In the genomic region with DNA sequence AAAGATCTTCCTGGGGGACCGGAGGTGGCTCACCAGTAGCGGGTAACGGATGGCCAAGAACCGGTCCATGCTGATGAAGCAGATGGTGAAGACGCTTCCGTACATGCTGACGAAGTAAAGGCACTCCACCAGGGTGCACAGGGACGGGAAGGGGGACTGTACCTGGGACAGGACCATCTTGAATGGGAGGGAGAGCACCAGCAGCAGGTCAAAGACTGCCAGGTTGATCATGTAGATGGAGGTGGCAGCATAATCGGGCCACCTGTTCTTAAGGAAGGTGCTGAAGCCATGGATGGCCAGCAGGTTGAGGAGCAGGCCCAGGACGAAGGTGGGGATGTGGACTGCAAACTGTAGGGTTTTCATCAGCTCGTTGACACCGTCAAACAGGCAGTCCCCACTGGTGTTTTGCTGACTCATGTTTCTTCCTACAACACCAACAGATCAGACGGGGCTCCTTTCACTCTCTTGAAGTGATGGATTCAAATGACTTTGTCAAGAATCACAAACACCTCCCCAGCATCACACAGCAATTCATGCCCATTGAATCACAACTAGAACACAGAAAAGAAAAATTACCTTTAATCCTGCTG, we compare ENCODE assay signal across 22 cellular contexts. TPM values are rescaled to one million over a fixed set of nuclear protein-coding genes. Genes with fewer than 3 reads are reported as not detected.
DNase-seq lines count a peak whose midpoint lies in the region; ATAC-seq, FAIRE-seq and TF ChIP-seq lines count a peak whose summit lies in the region.
"Had no signal": no experiment of that assay in that cellular context is flagged by ENCODE, and none has a peak within 500 bp of the region (broad histone marks: within the 10 kb centered on the region; RNA-seq: fewer than 3 reads in every experiment).

No MANE protein-coding gene starts in this region.

- H2AK5ac ChIP-seq in neuronal stem cell (ENCODE audit: low read depth, low read length) = peak overlapping the region; percentile 13

- peaks cover 91% of the 10 kb centered on the region for H3K4me1 Mint-ChIP-seq in stimulated activated naive CD8-positive, alpha-beta T cell treated with anti-CD3 and anti-CD28 coated beads, Interleukin-15, amount 100 ng/mL, for 72 hours
- no peaks in the 10 kb centered on the region for H3K4me1 Mint-ChIP-seq in natural killer cell

- POLR2A ChIA-PET in K562 (lab: Yijun Ruan, JAX) = no interaction called here

- no peak overlapping the region for H3K14ac ChIP-seq in neuronal stem cell (ENCODE audit: low read length)

- TF ChIP-seq CTCF in K562 (IDR thresholded peaks at IDR 0.05 in 2 of 3, conservative IDR thresholded peaks at IDR 0.05 in 1 of 3; ENCODE audit: insufficient read depth in 2 of 3, low read depth in 1 of 3, low read length in 3 of 3) (no peak), natural killer cell (IDR thresholded peaks at IDR 0.05) (no peak)

- no peak for TF ChIP-seq POLR2A in K562 (conservative IDR thresholded peaks at IDR 0.05)

- BruUV-seq in K562 (replicated peaks; lab: Mats Ljungman, UMichigan) = no TSS peak

- H3K79me1 ChIP-seq in neuronal stem cell (ENCODE audit: low read depth, low read length) = no peaks in the 10 kb centered on the region

- 0 out of 2 replicates have a peak, but pooled peaks have one; percentile 17 for TF ChIP-seq EP300 in K562 (IDR thresholded peaks at IDR 0.05; ENCODE audit: low read length)

- no peaks in the 10 kb centered on the region for H3K9me3 Mint-ChIP-seq in stimulated activated naive CD8-positive, alpha-beta T cell treated with anti-CD3 and anti-CD28 coated beads, Interleukin-15, amount 100 ng/mL, for 72 hours
- H3K9me3 Mint-ChIP-seq in natural killer cell = no peaks in the 10 kb centered on the region
- H3K9me3 Mint-ChIP-seq: activated B cell treated with CpG ODN at 0.5 μM for 24 hours; central memory CD8-positive, alpha-beta T cell had no signal

- peaks cover 30 to 52% of the 10 kb centered on the region in 2 experiments for H3K4me1 ChIP-seq in K562 (replicated peaks in 1 of 2; ENCODE audit: control insufficient read depth in 2 of 2, insufficient read depth in 2 of 2, low read length in 2 of 2)
- H3K4me1 ChIP-seq in neuronal stem cell (ENCODE audit: control insufficient read depth in 2 of 2, insufficient read depth in 1 of 2, low read depth in 1 of 2, low read length in 2 of 2) = peaks cover 5 to 22% of the 10 kb centered on the region in 2 donors
- H3K4me1 ChIP-seq: ascending aorta had no signal

- peak overlapping the region; percentile 1; the same call in 1 of the 2 replicates for H3K4me2 ChIP-seq in K562 (ENCODE audit: insufficient read depth, low read length)
- H3K4me2 ChIP-seq in neuronal stem cell (ENCODE audit: insufficient read depth, low read length, poor library complexity, severe bottlenecking) = no peak overlapping the region
- H3K4me2 ChIP-seq: KMS-11, SK-N-SH had no signal

- no peak overlapping the region for H2BK15ac ChIP-seq in neuronal stem cell (ENCODE audit: low read length)

- intact Hi-C loops in K562 (cut with micrococcal nuclease) = no loop called here
- intact Hi-C loops in natural killer cell (cut with micrococcal nuclease) = no loop called here

- H3K9me1 ChIP-seq in K562 (ENCODE audit: control insufficient read depth, insufficient read depth, low read length) = no peaks in the 10 kb centered on the region

- H4K8ac ChIP-seq in neuronal stem cell (ENCODE audit: low read depth, low read length) = no peak overlapping the region

- H3K27me3 ChIP-seq in K562 (ENCODE audit: control insufficient read depth in 2 of 2, insufficient read depth in 2 of 2, low read length in 2 of 2) (no peaks in the 10 kb centered on the region), neuronal stem cell (ENCODE audit: control insufficient read depth in 3 of 3, insufficient read depth in 3 of 3, low read depth in 1 of 3, low read length in 3 of 3) (no peaks in the 10 kb centered on the region)
- H3K27me3 ChIP-seq: ascending aorta had no signal

- H3K27me3 Mint-ChIP-seq in stimulated activated naive CD8-positive, alpha-beta T cell treated with anti-CD3 and anti-CD28 coated beads, Interleukin-15, amount 100 ng/mL, for 72 hours = no peaks in the 10 kb centered on the region
- H3K27me3 Mint-ChIP-seq in natural killer cell (ENCODE audit: low read depth in 2 of 2) = peaks cover 56 to 76% of the 10 kb centered on the region in 2 donors

- H3K4me3 Mint-ChIP-seq in stimulated activated naive CD8-positive, alpha-beta T cell treated with anti-CD3 and anti-CD28 coated beads, Interleukin-15, amount 100 ng/mL, for 72 hours = peak overlapping the region in 1 of 2 donors; percentile 32
- no peak overlapping the region for H3K4me3 Mint-ChIP-seq in natural killer cell
- H3K4me3 Mint-ChIP-seq: activated B cell treated with CpG ODN at 0.5 μM for 24 hours; activated CD8-positive, alpha-beta T cell treated with anti-CD3 and anti-CD28 coated beads, Interleukin-2, amount 10 ng/mL, durations not matched to agents 7 days and 5 days; central memory CD8-positive, alpha-beta T cell had no signal

- H2BK5ac ChIP-seq in neuronal stem cell (ENCODE audit: low read length) = no peak overlapping the region

- no peak for ATAC-seq in stimulated activated naive CD8-positive, alpha-beta T cell treated with anti-CD3 and anti-CD28 coated beads, Interleukin-15, Interleukin-2, amounts not matched to agents 100 U/mL and 50 U/mL, for 24 hours
- ATAC-seq in stimulated activated naive CD8-positive, alpha-beta T cell treated with anti-CD3 and anti-CD28 coated beads, Interleukin-15, amount 100 ng/mL, for 72 hours = no peak
- ATAC-seq in K562 (no peak), HG03196 (IDR thresholded peaks at IDR 0.05; ENCODE audit: unreplicated experiment) (no peak), natural killer cell (no peak), GM18907 (IDR thresholded peaks at IDR 0.05; ENCODE audit: unreplicated experiment) (no peak)
- ATAC-seq: activated CD8-positive, alpha-beta T cell treated with anti-CD3 and anti-CD28 coated beads, Interleukin-2, amount 10 ng/mL, durations not matched to agents 7 days and 5 days; foreskin keratinocyte had no signal

- H3K18ac ChIP-seq in neuronal stem cell (ENCODE audit: low read length) = no peak overlapping the region

- 45% methylated on average over 11 of the region's 13 CpGs for WGBS in K562 (ENCODE audit: insufficient coverage, low coverage, missing lambda C conversion rate)
- no CpG with 5 or more reads among the region's 13 CpGs for WGBS in neuronal stem cell (ENCODE audit: extremely low coverage in 2 of 2, insufficient read length in 2 of 2, insufficient replicate concordance in 1 of 2), 2 donors

- H2AFZ ChIP-seq in K562 (ENCODE audit: low read depth, low read length) (peak overlapping the region; percentile 5; the same call in 1 of the 2 replicates), neuronal stem cell (ENCODE audit: low read length) (no peak overlapping the region)

- no peaks in the 10 kb centered on the region for H3K36me3 Mint-ChIP-seq in natural killer cell

- H4K20me1 ChIP-seq in K562 (replicated peaks; ENCODE audit: control insufficient read depth, insufficient read depth, low read length) = no peaks in the 10 kb centered on the region

- H2BK120ac ChIP-seq in neuronal stem cell (ENCODE audit: low read depth, low read length) = no peak overlapping the region

- no peak for TF ChIP-seq RAD21 in K562 (CRISPR knock-in tag; conservative IDR thresholded peaks at IDR 0.05 in 1 of 2, IDR thresholded peaks at IDR 0.05 in 1 of 2)

- H3K4me3 ChIP-seq in K562 (no peak overlapping the region), neuronal stem cell (ENCODE audit: low read length in 2 of 2) (peak overlapping the region in 1 of 2 donors; percentile 31)
- H3K4me3 ChIP-seq: ascending aorta, lung had no signal

- CTCF ChIA-PET in K562 (lab: Yijun Ruan, JAX; ENCODE audit: low intra/inter-chr PET ratio) = no interaction called here

- H3K36me3 ChIP-seq in K562 (ENCODE audit: control insufficient read depth, insufficient read depth, low read length) (no peaks in the 10 kb centered on the region; the same call in 2 of the 3 replicates), neuronal stem cell (replicated peaks in 1 of 2; ENCODE audit: control insufficient read depth in 2 of 2, insufficient read depth in 2 of 2, low read length in 2 of 2) (no peaks in the 10 kb centered on the region)
- H3K36me3 ChIP-seq: ascending aorta had no signal

- in situ Hi-C loops in K562 (cut with MboI) = no loop called here

- H3K9me3 ChIP-seq in K562 (replicated peaks; ENCODE audit: control insufficient read depth, insufficient read depth, low read depth, low read length) (no peaks in the 10 kb centered on the region), neuronal stem cell (replicated peaks in 1 of 2; ENCODE audit: control insufficient read depth in 2 of 2, insufficient read depth in 1 of 2, low read depth in 1 of 2, low read length in 2 of 2) (no peaks in the 10 kb centered on the region)
- H3K9me3 ChIP-seq: ascending aorta, SK-N-SH had no signal

- peak; percentile 93 for FAIRE-seq in K562 (lab: Jason Lieb, UNC)
- FAIRE-seq: keratinocyte had no signal

- no peaks in the 10 kb centered on the region for H3K79me2 ChIP-seq in K562 (ENCODE audit: control insufficient read depth, insufficient read depth, low read length)

- H3K4ac ChIP-seq in neuronal stem cell (ENCODE audit: low read length) = peak overlapping the region; percentile 46

- peak; percentile 2 for DNase-seq in stimulated activated naive CD8-positive, alpha-beta T cell treated with anti-CD3 and anti-CD28 coated beads, Interleukin-15, Interleukin-2, amounts not matched to agents 100 U/mL and 50 U/mL, for 24 hours
- DNase-seq in stimulated activated naive CD8-positive, alpha-beta T cell treated with anti-CD3 and anti-CD28 coated beads, Interleukin-15, amount 100 ng/mL, for 72 hours = no peak
- DNase-seq in K562 (ENCODE audit: extremely low read depth in 1 of 4, low spot score in 3 of 4) (peak in 3 of 4 experiments; percentile 26 to 50 (median 46)), neuronal stem cell (ENCODE audit: low spot score) (no peak), NCI-H2081 (lab: John Stamatoyannopoulos, UW) (no peak), natural killer cell (no peak)
- DNase-seq: activated B cell treated with CpG ODN at 0.5 μM for 24 hours; activated CD8-positive, alpha-beta T cell treated with anti-CD3 and anti-CD28 coated beads, Interleukin-2, amount 10 ng/mL, durations not matched to agents 7 days and 5 days; foreskin keratinocyte; NCI-H2081 treated with DMSO at 0.1 percent for 48 hours; NK-92 treated with Interleukin-12 subunit alpha and Interleukin-12 subunit beta, amount 100 ng/mL, for 24 hours; nucleus accumbens; SK-N-SH; T-helper 9 cell had no signal

- no peak overlapping the region for H3K23ac ChIP-seq in neuronal stem cell (ENCODE audit: low read depth, low read length, poor library complexity)

- no peak overlapping the region for H3K9ac ChIP-seq in K562 (ENCODE audit: insufficient read depth in 1 of 2, low read depth in 2 of 2, low read length in 2 of 2)
- no peak overlapping the region for H3K9ac ChIP-seq in neuronal stem cell (ENCODE audit: low read depth, low read length, poor library complexity)
- H3K9ac ChIP-seq: KMS-11, SK-N-SH had no signal

- H3K27ac ChIP-seq in K562 (ENCODE audit: extremely low read depth, low read depth, low read length) (no peak overlapping the region; the same call in 2 of the 3 replicates), neuronal stem cell (replicated peaks; ENCODE audit: low read length) (no peak overlapping the region)
- H3K27ac ChIP-seq: ascending aorta, foreskin keratinocyte, KMS-11 had no signal

- H4K91ac ChIP-seq in neuronal stem cell (ENCODE audit: low read depth, low read length, poor library complexity) = no peak overlapping the region

- peak overlapping the region in 1 of 2 donors; percentile 79 for H3K27ac Mint-ChIP-seq in stimulated activated naive CD8-positive, alpha-beta T cell treated with anti-CD3 and anti-CD28 coated beads, Interleukin-15, amount 100 ng/mL, for 72 hours
- H3K27ac Mint-ChIP-seq in natural killer cell = no peak overlapping the region
- H3K27ac Mint-ChIP-seq: activated B cell treated with CpG ODN at 0.5 μM for 24 hours; activated CD8-positive, alpha-beta T cell treated with anti-CD3 and anti-CD28 coated beads, Interleukin-2, amount 10 ng/mL, durations not matched to agents 7 days and 5 days had no signal

- peak overlapping the region; percentile 78 for H2BK12ac ChIP-seq in neuronal stem cell (ENCODE audit: low read length)

RNA-seq across cellular contexts. Expression of a gene that starts 14.4 kb away (rescaled TPM):
- 1.3 and 2.8 TPM in 2 replicates for total RNA-seq in K562 (2011; cell fraction: chromatin; rRNA removed; ENCODE audit: low replicate concordance)
- 2.0 and 2.2 TPM in 2 replicates for total RNA-seq in K562 (2011; cell fraction: nucleolus; rRNA removed)
- 1.5 and 2.7 TPM in 2 replicates for total RNA-seq in K562 (2011; cell fraction: nucleoplasm; rRNA removed)
- 0.08 and 0.18 TPM in 2 replicates for total RNA-seq in K562 (2014; rRNA removed)
- 0.11 and 0.16 TPM in 2 replicates for total RNA-seq in K562 (2014; rRNA removed; fragmentation: Illumina TruSeq; extraction: Trizol)
- 0.34 and 0.36 TPM in 2 replicates for total RNA-seq in K562 (2015; rRNA removed; fragmentation: Illumina TruSeq; extraction: Trizol)
- 0.07 and 0.18 TPM in 2 replicates for total RNA-seq in K562 (2021)
- polyA plus RNA-seq in K562 (2011; rRNA removed) = 0.32 and 0.49 TPM in 2 replicates
- polyA plus RNA-seq in K562 (2011; cell fraction: cytosol; rRNA removed) = 0.34 and 0.49 TPM in 2 replicates
- 0.95 and 1.7 TPM in 2 replicates for polyA plus RNA-seq in K562 (2011; cell fraction: nucleus; rRNA removed)
- 1.2 and 1.4 TPM in 2 replicates for polyA plus RNA-seq in K562 (2012)
- 0.16 and 0.19 TPM in 2 replicates for polyA plus RNA-seq in K562 (2014; fragmentation: Illumina TruSeq; extraction: Trizol)
- under 1 TPM; 0.27 to 0.34 TPM for polyA plus RNA-seq in K562 (2014; fragmentation: Nextera tagmentation; extraction: Ambion mirVana)
- polyA plus RNA-seq in K562 (2014; rRNA removed) = 0.36 and 0.73 TPM in 2 replicates
- 0.45 and 0.46 TPM in 2 replicates for polyA minus RNA-seq in K562 (2011; rRNA and poly(A)+ RNA removed)
- polyA minus RNA-seq in K562 (2011; cell fraction: cytosol; rRNA and poly(A)+ RNA removed) = not detected in 2 replicates
- polyA minus RNA-seq in K562 (2011; cell fraction: nucleus; rRNA and poly(A)+ RNA removed) = 1.00 and 1.1 TPM in 2 replicates
- polyA plus RNA-seq in neuronal stem cell (2013, experiment 1 of 2) = not detected
- not detected for polyA plus RNA-seq in neuronal stem cell (2013, experiment 2 of 2)
- total RNA-seq in natural killer cell = 1 to 10 TPM in 1 of 3 donors, under 1 TPM in 2; 0.09 to 1.1 (median 0.40) TPM
- total RNA-seq: ascending aorta, foreskin keratinocyte, renal cortical epithelial cell had no signal
- polyA plus RNA-seq: foreskin keratinocyte, keratinocyte, SK-N-SH had no signal

RNA-seq across cellular contexts. Expression of a gene that starts 45.9 kb away (rescaled TPM):
- 15.7 and 63.4 TPM in 2 replicates for total RNA-seq in K562 (2011; cell fraction: chromatin; rRNA removed; ENCODE audit: low replicate concordance)
- 70.9 and 81.4 TPM in 2 replicates for total RNA-seq in K562 (2011; cell fraction: nucleolus; rRNA removed)
- total RNA-seq in K562 (2011; cell fraction: nucleoplasm; rRNA removed) = 54.6 and 63.5 TPM in 2 replicates
- total RNA-seq in K562 (2014; rRNA removed) = 21.5 and 30.9 TPM in 2 replicates
- 14.3 and 15.4 TPM in 2 replicates for total RNA-seq in K562 (2014; rRNA removed; fragmentation: Illumina TruSeq; extraction: Trizol)
- total RNA-seq in K562 (2015; rRNA removed; fragmentation: Illumina TruSeq; extraction: Trizol) = 19.7 and 20.8 TPM in 2 replicates
- 24.1 and 26.0 TPM in 2 replicates for total RNA-seq in K562 (2021)
- 58.8 and 64.7 TPM in 2 replicates for polyA plus RNA-seq in K562 (2011; rRNA removed)
- 72.2 and 89.1 TPM in 2 replicates for polyA plus RNA-seq in K562 (2011; cell fraction: cytosol; rRNA removed)
- 23.0 and 26.2 TPM in 2 replicates for polyA plus RNA-seq in K562 (2011; cell fraction: nucleus; rRNA removed)
- 40.7 and 50.5 TPM in 2 replicates for polyA plus RNA-seq in K562 (2012)
- 37.5 and 38.3 TPM in 2 replicates for polyA plus RNA-seq in K562 (2014; fragmentation: Illumina TruSeq; extraction: Trizol)
- 1 to 10 TPM in 1 of 2 experiments, under 1 TPM in 1; 0.49 to 1.4 TPM for polyA plus RNA-seq in K562 (2014; fragmentation: Nextera tagmentation; extraction: Ambion mirVana)
- polyA plus RNA-seq in K562 (2014; rRNA removed) = 27.1 and 37.1 TPM in 2 replicates
- 42.9 and 62.5 TPM in 2 replicates for polyA minus RNA-seq in K562 (2011; rRNA and poly(A)+ RNA removed)
- polyA minus RNA-seq in K562 (2011; cell fraction: cytosol; rRNA and poly(A)+ RNA removed) = 29.0 and 39.4 TPM in 2 replicates
- polyA minus RNA-seq in K562 (2011; cell fraction: nucleus; rRNA and poly(A)+ RNA removed) = 3.5 and 4.2 TPM in 2 replicates
- 167 TPM for polyA plus RNA-seq in neuronal stem cell (2013, experiment 1 of 2)
- polyA plus RNA-seq in neuronal stem cell (2013, experiment 2 of 2) = 168 TPM
- total RNA-seq in natural killer cell = 10 to 100 TPM in 1 of 3 donors, 1 to 10 TPM in 2; 4.7 to 36.3 (median 5.1) TPM

Comparison
In these comparisons a context has a peak if more than half of its experiments do, and no peak if none do; other contexts are left out.
1. DNase-seq: peak in stimulated activated naive CD8-positive, alpha-beta T cell treated with anti-CD3 and anti-CD28 coated beads, Interleukin-15, Interleukin-2, amounts not matched to agents 100 U/mL and 50 U/mL, for 24 hours (single experiment) and K562 (3 of 4); none in stimulated activated naive CD8-positive, alpha-beta T cell treated with anti-CD3 and anti-CD28 coated beads, Interleukin-15, amount 100 ng/mL, for 72 hours (0 of 2), neuronal stem cell (single experiment), NCI-H2081 (0 of 2) and natural killer cell (single experiment).